In the genomic region with DNA sequence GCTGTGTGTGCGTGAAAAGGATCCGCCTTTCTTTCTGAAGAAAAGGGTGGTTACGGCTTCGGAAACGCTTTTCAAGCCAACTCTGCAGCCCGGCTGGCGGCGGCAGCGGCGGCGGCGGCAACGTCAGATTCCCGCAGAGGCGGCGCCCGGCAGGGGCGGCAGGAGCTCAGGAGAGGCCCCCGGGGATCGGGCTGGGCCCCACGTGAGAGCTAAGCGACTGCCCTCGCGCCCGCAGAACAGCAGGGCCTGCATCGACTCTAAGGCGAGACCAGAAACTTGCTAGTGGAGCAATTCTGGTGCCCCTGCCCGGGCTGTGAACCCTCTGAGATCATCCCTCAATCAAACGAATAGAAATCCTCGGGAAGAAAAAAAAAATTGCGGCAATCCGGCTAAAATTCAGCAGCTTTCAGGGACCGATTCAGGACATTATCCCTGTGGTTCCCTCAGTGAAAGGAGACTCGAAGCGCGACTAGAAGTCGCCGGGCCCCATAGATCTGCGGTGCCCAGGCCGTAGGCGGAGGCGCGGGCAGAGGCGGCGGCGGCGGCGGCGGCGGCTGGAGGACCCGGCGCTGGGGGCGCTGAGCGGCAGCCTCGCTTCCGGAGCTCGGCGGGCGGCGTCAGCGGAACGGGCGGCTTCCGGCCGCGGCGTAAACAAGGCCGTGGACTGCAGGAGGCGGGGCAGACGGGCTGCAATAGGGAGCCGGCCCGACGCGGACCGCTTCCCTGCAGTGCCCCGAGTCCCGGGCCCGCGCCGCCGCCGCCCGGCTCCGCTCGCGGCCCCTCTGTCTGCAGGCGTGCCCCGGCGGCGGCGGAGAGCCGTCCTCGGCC, we compare ENCODE assay signal across 8 cellular contexts. TPM values are rescaled to one million over a fixed set of nuclear protein-coding genes. Genes with fewer than 3 reads are reported as not detected.
DNase-seq lines count a peak whose midpoint lies in the region; ATAC-seq and TF ChIP-seq lines count a peak whose summit lies in the region.

A gene with protein sequence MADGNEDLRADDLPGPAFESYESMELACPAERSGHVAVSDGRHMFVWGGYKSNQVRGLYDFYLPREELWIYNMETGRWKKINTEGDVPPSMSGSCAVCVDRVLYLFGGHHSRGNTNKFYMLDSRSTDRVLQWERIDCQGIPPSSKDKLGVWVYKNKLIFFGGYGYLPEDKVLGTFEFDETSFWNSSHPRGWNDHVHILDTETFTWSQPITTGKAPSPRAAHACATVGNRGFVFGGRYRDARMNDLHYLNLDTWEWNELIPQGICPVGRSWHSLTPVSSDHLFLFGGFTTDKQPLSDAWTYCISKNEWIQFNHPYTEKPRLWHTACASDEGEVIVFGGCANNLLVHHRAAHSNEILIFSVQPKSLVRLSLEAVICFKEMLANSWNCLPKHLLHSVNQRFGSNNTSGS (plus strand): TSS at position 681 of the 828 bp plus-strand sequence. CDS start 316 bp downstream, outside the sequence.

- peak within 1 kb of the TSS; percentile 85 for H3K4me3 Mint-ChIP-seq in Calu3 (ENCODE audit: low read depth, unreplicated experiment)

- peak within 1 kb of the TSS; percentile 98 for H3K27ac ChIP-seq in mesodermal cell (ENCODE audit: low read depth, low read length, severe bottlenecking)

- peaks cover 3% of the 10 kb centered on the region for H3K4me1 ChIP-seq in endocrine pancreas (ENCODE audit: control insufficient read depth, insufficient read depth, low read length)
- peaks cover 14% of the 10 kb centered on the region for H3K4me1 ChIP-seq in mesodermal cell (ENCODE audit: control insufficient read depth, insufficient read depth, low read length, poor library complexity, severe bottlenecking)

- peaks cover 44% of the 10 kb centered on the region for H3K36me3 Mint-ChIP-seq in Calu3 (ENCODE audit: insufficient read depth, unreplicated experiment)

- 0% methylated on average over 43 to 76 of the region's 93 CpGs for WGBS in mesodermal cell (ENCODE audit: insufficient coverage in 2 of 2), 2 experiments

- no peak for TF ChIP-seq CTCF in Calu3 (IDR thresholded peaks at IDR 0.05; ENCODE audit: unreplicated experiment)

- peak within 1 kb of the TSS; percentile 100 for H3K9ac ChIP-seq in endocrine pancreas (ENCODE audit: control insufficient read depth, insufficient read depth, low read length)

- no peaks in the 10 kb centered on the region for H3K27me3 ChIP-seq in endocrine pancreas (ENCODE audit: control insufficient read depth, insufficient read depth, low read length)

- intact Hi-C loops in Calu3 (cut with micrococcal nuclease; ENCODE audit: unreplicated experiment) = loop anchor here (5.0 kb wide), 2 partner anchors 75 to 135 kb away; partner anchors contain the start of gene KLHDC1

- H3K4me1 Mint-ChIP-seq in Calu3 (ENCODE audit: low read depth, unreplicated experiment) = peaks cover 28% of the 10 kb centered on the region

- DNase-seq in Calu3 (peak; percentile 91), HT1080 (ENCODE audit: low read depth) (peak; percentile 85), NOMO-1 treated with DMSO at 0.1 percent for 48 hours (lab: John Stamatoyannopoulos, UW; ENCODE audit: unreplicated experiment) (peak; percentile 84)
- DNase-seq in activated CD8-positive, alpha-beta memory T cell treated with anti-CD3 and anti-CD28 coated beads for 48 hours (ENCODE audit: low read depth in 2 of 3, low spot score in 2 of 3) = peak; percentile 65 to 82 (median 67)
- peak; percentile 73 for DNase-seq in stimulated activated CD8-positive, alpha-beta memory T cell treated with anti-CD3 and anti-CD28 coated beads, Interleukin-15, amount 100 ng/mL, for 24 hours (ENCODE audit: low read depth)

- CTCF ChIA-PET in Calu3 (lab: Charles Lee) = interaction anchor here (0.6 to 3.8 kb wide), 8 partner anchors 18 to 706 kb away, joined by 3 to 27 read pairs (median 4); partner anchors contain the start of genes DNAAF2 and POLE2

- H3K9me3 ChIP-seq in endocrine pancreas (ENCODE audit: control insufficient read depth, low read length) (no peaks in the 10 kb centered on the region), mesodermal cell (ENCODE audit: control insufficient read depth, low read length) (no peaks in the 10 kb centered on the region)

- H3K27ac Mint-ChIP-seq in Calu3 (ENCODE audit: unreplicated experiment) = peak within 1 kb of the TSS; percentile 78

- BruUV-seq in Calu3 (replicated peaks; lab: Mats Ljungman, UMichigan) = TSS peak; percentile 39

- no peaks in the 10 kb centered on the region for H3K36me3 ChIP-seq in endocrine pancreas (ENCODE audit: control insufficient read depth, insufficient read depth, low read length)
- peaks cover 15% of the 10 kb centered on the region for H3K36me3 ChIP-seq in mesodermal cell (ENCODE audit: control insufficient read depth, insufficient read depth, low read length)

- no peaks in the 10 kb centered on the region for H3K27me3 Mint-ChIP-seq in Calu3 (ENCODE audit: unreplicated experiment)

- ATAC-seq in GM21367 (IDR thresholded peaks at IDR 0.05; ENCODE audit: unreplicated experiment) = peak; percentile 91

- H3K9me3 Mint-ChIP-seq in Calu3 (ENCODE audit: low read depth, unreplicated experiment) = no peaks in the 10 kb centered on the region

- peak within 1 kb of the TSS; percentile 69 for H3K4me3 ChIP-seq in endocrine pancreas (ENCODE audit: control insufficient read depth, insufficient read depth, low read length)
- peak within 1 kb of the TSS; percentile 93 for H3K4me3 ChIP-seq in mesodermal cell (ENCODE audit: extremely low read depth, insufficient read depth, low read length, poor library complexity, severe bottlenecking)

RNA-seq across cellular contexts. Expression of the gene that starts here (rescaled TPM):
- 26.8 and 30.7 TPM in 2 replicates for total RNA-seq in Calu3 (2022)
- 48.4 and 66.2 TPM in 2 replicates for total RNA-seq in HT1080 (2014; rRNA removed; shearing (Covaris generic))
- 43.3 and 52.4 TPM in 2 replicates for polyA plus RNA-seq in HT1080 (2015; cell fraction: cytosol; rRNA removed)
- 71.9 and 73.3 TPM in 2 replicates for polyA plus RNA-seq in HT1080 (2015; cell fraction: nucleus; rRNA removed)
- polyA plus RNA-seq in mesodermal cell (2013, experiment 1 of 2) = 86.1 TPM
- polyA plus RNA-seq in mesodermal cell (2013, experiment 2 of 2) = 92.5 TPM

Comparison
In these comparisons a context has a peak if more than half of its experiments do, and no peak if none do; other contexts are left out.
1. Peak in every context shown above with its lines: DNase-seq, ATAC-seq, H3K4me3 ChIP-seq and H3K27ac ChIP-seq.